1 cellular context compared by ENCODE assay signal in genomic region chr6:28880894-28881780, GRCh38.
TF ChIP-seq lines count a peak whose summit lies in the region.

No MANE protein-coding gene starts in this region.

TF ChIP-seq in WTC11, 78 proteins besides CTCF, POLR2A, EP300 and RAD21 (continued from another document):
- TF ChIP-seq, protein P1, sequence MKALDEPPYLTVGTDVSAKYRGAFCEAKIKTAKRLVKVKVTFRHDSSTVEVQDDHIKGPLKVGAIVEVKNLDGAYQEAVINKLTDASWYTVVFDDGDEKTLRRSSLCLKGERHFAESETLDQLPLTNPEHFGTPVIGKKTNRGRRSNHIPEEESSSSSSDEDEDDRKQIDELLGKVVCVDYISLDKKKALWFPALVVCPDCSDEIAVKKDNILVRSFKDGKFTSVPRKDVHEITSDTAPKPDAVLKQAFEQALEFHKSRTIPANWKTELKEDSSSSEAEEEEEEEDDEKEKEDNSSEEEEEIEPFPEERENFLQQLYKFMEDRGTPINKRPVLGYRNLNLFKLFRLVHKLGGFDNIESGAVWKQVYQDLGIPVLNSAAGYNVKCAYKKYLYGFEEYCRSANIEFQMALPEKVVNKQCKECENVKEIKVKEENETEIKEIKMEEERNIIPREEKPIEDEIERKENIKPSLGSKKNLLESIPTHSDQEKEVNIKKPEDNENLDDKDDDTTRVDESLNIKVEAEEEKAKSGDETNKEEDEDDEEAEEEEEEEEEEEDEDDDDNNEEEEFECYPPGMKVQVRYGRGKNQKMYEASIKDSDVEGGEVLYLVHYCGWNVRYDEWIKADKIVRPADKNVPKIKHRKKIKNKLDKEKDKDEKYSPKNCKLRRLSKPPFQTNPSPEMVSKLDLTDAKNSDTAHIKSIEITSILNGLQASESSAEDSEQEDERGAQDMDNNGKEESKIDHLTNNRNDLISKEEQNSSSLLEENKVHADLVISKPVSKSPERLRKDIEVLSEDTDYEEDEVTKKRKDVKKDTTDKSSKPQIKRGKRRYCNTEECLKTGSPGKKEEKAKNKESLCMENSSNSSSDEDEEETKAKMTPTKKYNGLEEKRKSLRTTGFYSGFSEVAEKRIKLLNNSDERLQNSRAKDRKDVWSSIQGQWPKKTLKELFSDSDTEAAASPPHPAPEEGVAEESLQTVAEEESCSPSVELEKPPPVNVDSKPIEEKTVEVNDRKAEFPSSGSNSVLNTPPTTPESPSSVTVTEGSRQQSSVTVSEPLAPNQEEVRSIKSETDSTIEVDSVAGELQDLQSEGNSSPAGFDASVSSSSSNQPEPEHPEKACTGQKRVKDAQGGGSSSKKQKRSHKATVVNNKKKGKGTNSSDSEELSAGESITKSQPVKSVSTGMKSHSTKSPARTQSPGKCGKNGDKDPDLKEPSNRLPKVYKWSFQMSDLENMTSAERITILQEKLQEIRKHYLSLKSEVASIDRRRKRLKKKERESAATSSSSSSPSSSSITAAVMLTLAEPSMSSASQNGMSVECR (CRISPR knock-in tag; IDR thresholded peaks at IDR 0.05; ENCODE audit: borderline replicate concordance): 0 out of 2 replicates have a peak, but pooled peaks have one; percentile 33
- TF ChIP-seq HMGA2 (CRISPR knock-in tag; IDR thresholded peaks at IDR 0.05): no peak
- no peak for TF ChIP-seq KAT7 (CRISPR knock-in tag; IDR thresholded peaks at IDR 0.05; ENCODE audit: borderline replicate concordance)
